2 cellular contexts compared by ENCODE assay signal in the genomic region with DNA sequence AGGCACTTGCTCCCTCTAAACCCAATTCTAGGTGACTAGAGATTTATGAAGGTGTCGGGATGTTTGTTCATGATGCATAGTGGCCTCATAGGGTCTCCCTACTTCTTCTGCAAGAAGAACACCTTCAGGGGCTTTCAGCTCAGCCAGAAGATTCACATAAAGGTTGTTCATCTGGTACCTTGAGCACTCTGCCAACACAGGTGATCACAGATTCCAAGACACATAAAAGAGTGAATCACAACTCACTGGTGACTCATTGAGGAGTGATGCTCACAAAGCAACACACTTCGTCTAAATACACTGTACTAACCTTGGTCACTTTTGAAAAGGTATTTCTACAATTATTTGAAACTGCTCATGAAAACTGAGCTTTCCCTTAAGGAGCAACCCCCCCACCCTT.
TF ChIP-seq lines count a peak whose summit lies in the region.

No MANE protein-coding gene starts in this region.

TF ChIP-seq in A549, 52 proteins besides CTCF, POLR2A, EP300 and RAD21 (continued from another document):
- TF ChIP-seq FOSL2 (IDR thresholded peaks at IDR 0.05) (no peak), FOSL2 (CRISPR knock-in tag; IDR thresholded peaks at IDR 0.05) (peak; percentile 60; the same call in 1 of the 2 replicates)

TF ChIP-seq in SK-N-SH, 30 proteins besides CTCF, POLR2A, EP300 and RAD21 (continued from another document):
- TF ChIP-seq MAX (IDR thresholded peaks at IDR 0.05; ENCODE audit: low read depth) (no peak), PBX3 (IDR thresholded peaks at IDR 0.05) (no peak), YY1 (IDR thresholded peaks at IDR 0.05; ENCODE audit: low read depth) (no peak), EZH2phosphoT487 (IDR thresholded peaks at IDR 0.05; ENCODE audit: borderline replicate concordance, low read depth) (no peak), USF2 (IDR thresholded peaks at IDR 0.05; ENCODE audit: borderline replicate concordance, low read depth, low read length) (no peak), SIN3A (IDR thresholded peaks at IDR 0.05; ENCODE audit: borderline replicate concordance, low read depth, low read length) (no peak), FOXJ3 (CRISPR knock-in tag; IDR thresholded peaks at IDR 0.05) (no peak)
- TF ChIP-seq, protein P1, sequence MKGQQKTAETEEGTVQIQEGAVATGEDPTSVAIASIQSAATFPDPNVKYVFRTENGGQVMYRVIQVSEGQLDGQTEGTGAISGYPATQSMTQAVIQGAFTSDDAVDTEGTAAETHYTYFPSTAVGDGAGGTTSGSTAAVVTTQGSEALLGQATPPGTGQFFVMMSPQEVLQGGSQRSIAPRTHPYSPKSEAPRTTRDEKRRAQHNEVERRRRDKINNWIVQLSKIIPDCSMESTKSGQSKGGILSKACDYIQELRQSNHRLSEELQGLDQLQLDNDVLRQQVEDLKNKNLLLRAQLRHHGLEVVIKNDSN (IDR thresholded peaks at IDR 0.05; ENCODE audit: borderline replicate concordance, low read depth) = no peak
